ENCODE assay signal across 8 cellular contexts in the genomic region with DNA sequence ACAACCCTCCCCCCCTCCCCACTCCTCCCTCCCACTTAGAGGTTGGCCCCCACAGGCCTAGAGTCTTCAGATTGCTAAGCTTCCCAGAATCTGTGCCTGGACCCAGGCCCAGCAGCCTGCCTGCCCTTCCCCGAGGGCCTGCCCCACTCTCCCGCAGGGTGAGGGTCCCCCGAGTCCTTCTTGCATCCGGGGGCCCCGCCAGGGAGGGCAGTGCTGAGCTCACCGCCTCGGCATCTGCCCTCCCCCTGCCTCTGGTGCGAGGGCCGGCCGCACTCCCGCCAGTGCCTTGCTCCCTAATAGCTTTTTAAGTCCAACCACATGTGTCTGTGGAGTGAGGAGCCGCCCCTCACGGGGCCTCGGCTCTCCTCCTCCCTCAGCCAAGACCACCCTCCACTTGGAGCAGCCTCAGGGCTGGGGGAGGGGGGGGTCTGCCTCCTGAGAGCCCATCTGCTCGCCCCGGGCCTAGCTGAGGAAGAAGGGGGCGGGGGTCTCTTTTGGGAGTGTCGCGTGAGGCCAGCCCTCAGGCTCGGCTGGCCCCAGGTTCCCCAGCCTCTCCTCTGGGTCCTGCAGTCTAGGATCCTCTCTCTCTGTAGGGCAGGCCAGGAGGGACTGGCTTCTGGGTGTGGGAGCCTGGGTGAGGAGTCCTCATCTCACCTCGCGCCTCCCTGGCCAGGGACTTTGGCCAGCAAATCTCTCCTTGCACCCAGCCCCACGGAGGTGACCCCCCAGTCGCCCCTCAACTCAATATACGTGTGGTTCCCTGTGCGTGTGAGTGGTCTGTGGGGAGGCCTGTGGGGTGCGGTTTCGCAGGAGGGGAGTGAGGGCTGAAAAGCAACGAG. TPM values are rescaled to one million over a fixed set of nuclear protein-coding genes. Genes with fewer than 3 reads are reported as not detected.
DNase-seq lines count a peak whose midpoint lies in the region; TF ChIP-seq lines count a peak whose summit lies in the region.

No MANE protein-coding gene starts in this region.

- H3K27ac Mint-ChIP-seq in type B pancreatic cell = peak overlapping the region; percentile 82

- H3K4me3 ChIP-seq in HUES64 (ENCODE audit: low read length) = peak overlapping the region; percentile 34
- no peak overlapping the region for H3K4me3 ChIP-seq in lower leg skin (ENCODE audit: low read depth, poor library complexity, severe bottlenecking)

- WGBS in HUES64 = 3% methylated on average over 28 of the region's 29 CpGs
- WGBS in lower leg skin, 2 donors = 13 to 25% methylated on average over 17 to 26 of the region's 29 CpGs

- H3K27me3 Mint-ChIP-seq in type B pancreatic cell = peaks cover 73% of the 10 kb centered on the region

- no peak overlapping the region for H3K9ac ChIP-seq in HUES64 (ENCODE audit: low read depth, low read length)

- H3K4me1 Mint-ChIP-seq in type B pancreatic cell (ENCODE audit: unreplicated experiment) = peaks cover 51% of the 10 kb centered on the region

- peaks cover 60% of the 10 kb centered on the region for H3K4me1 ChIP-seq in HUES64 (ENCODE audit: insufficient read depth, low read length)

- in situ Hi-C loops in KBM-7 (cut with MboI; ENCODE audit: low pct_unique_long_range_greater_than_20kb, low sequenced_read_pairs) = no loop called here

- no peaks in the 10 kb centered on the region for H3K9me3 Mint-ChIP-seq in type B pancreatic cell

- no peaks in the 10 kb centered on the region for H3K36me3 ChIP-seq in HUES64 (ENCODE audit: insufficient read depth, low read length)

- H3K27ac ChIP-seq in HUES64 (ENCODE audit: low read depth, low read length) = no peak overlapping the region

- H3K27me3 ChIP-seq in HUES64 (ENCODE audit: insufficient read depth, low read length) = peaks cover 99% of the 10 kb centered on the region

- H3K9me3 ChIP-seq in HUES64 (ENCODE audit: insufficient read depth, low read depth, low read length) = no peaks in the 10 kb centered on the region

- TF ChIP-seq CTCF in lower leg skin (IDR thresholded peaks at IDR 0.05) = no peak
- TF ChIP-seq CTCF in type B pancreatic cell (conservative IDR thresholded peaks at IDR 0.05) = no peak

- peak; percentile 89 for DNase-seq in dedifferentiated amniotic fluid mesenchymal stem cell (ENCODE audit: extremely low spot score)
- DNase-seq in lower leg skin (ENCODE audit: low spot score in 2 of 2) = peak; percentile 63 to 95
- DNase-seq in type B pancreatic cell (ENCODE audit: extremely low spot score, unreplicated experiment) = peak; percentile 88
- no peak for DNase-seq in NCI-H1930 (lab: John Stamatoyannopoulos, UW)
- no peak for DNase-seq in KBM-7
- no peak for DNase-seq in KG1 (lab: John Stamatoyannopoulos, UW)
- DNase-seq in cerebellum (ENCODE audit: low spot score) = no peak

- no peak for TF ChIP-seq POLR2A in lower leg skin (IDR thresholded peaks at IDR 0.05)

- no peaks in the 10 kb centered on the region for H3K36me3 Mint-ChIP-seq in type B pancreatic cell

- peak overlapping the region; percentile 71 for H3K4me3 Mint-ChIP-seq in type B pancreatic cell

- intact Hi-C loops in lower leg skin (cut with DNase I; ENCODE audit: low total_unique reads) = no loop called here

RNA-seq across cellular contexts. Expression of a gene that starts 47.2 kb away (rescaled TPM):
- 0.50 TPM for polyA plus RNA-seq in HUES64 (2013, experiment 1 of 2)
- polyA plus RNA-seq in HUES64 (2013, experiment 2 of 2) = 0.95 TPM
- total RNA-seq in lower leg skin (1 to 10 TPM; 4.9 to 8.3 (median 7.0) TPM), type B pancreatic cell (ENCODE audit: low replicate concordance) (0.19 TPM in 1 of 2 replicates, not detected in the other), cerebellum (3.1 TPM)

Comparison
In these comparisons a context has a peak if more than half of its experiments do, and no peak if none do; other contexts are left out.
1. DNase-seq: peak in dedifferentiated amniotic fluid mesenchymal stem cell (single experiment), lower leg skin (2 of 2) and type B pancreatic cell (single experiment); none in NCI-H1930 (0 of 2), KBM-7 (single experiment), KG1 (single experiment) and cerebellum (single experiment).